8 cellular contexts compared by ENCODE assay signal in genomic region chr16:65658339-65659275, GRCh38.
DNase-seq lines count a peak whose midpoint lies in the region; ATAC-seq and TF ChIP-seq lines count a peak whose summit lies in the region.
"Had no signal": no experiment of that assay in that cellular context is flagged by ENCODE, and none has a peak within 500 bp of the region (broad histone marks: within the 10 kb centered on the region; RNA-seq: fewer than 3 reads in every experiment).

No MANE protein-coding gene starts in this region.

- H3K4me1 Mint-ChIP-seq in natural killer cell, result no peaks in the 10 kb centered on the region

- DNase-seq in H4 (ENCODE audit: low spot score), result peak; percentile 89
- peak; percentile 16 for DNase-seq in RKO (ENCODE audit: low spot score)
- peak; percentile 53 for DNase-seq in fibroblast of gingiva (ENCODE audit: low read depth)
- DNase-seq in renal cortical epithelial cell (ENCODE audit: low read depth), result peak; percentile 60
- no peak for DNase-seq in NCI-H446 (lab: John Stamatoyannopoulos, UW)
- DNase-seq in natural killer cell, result no peak
- no peak for DNase-seq in NCI-H2196 treated with DMSO at 0.1 percent for 48 hours (lab: John Stamatoyannopoulos, UW; ENCODE audit: unreplicated experiment)
- DNase-seq: T-helper 1 cell had no signal

- no peak for ATAC-seq in natural killer cell

- peaks cover 0 to 2% of the 10 kb centered on the region in 2 donors for H3K9me3 Mint-ChIP-seq in natural killer cell

- H3K36me3 Mint-ChIP-seq in natural killer cell, result no peaks in the 10 kb centered on the region

- H3K4me3 Mint-ChIP-seq in natural killer cell, result no peak overlapping the region

- no peak for TF ChIP-seq CTCF in natural killer cell (IDR thresholded peaks at IDR 0.05)

- no peak overlapping the region for H3K27ac Mint-ChIP-seq in natural killer cell

- intact Hi-C loops in natural killer cell (cut with micrococcal nuclease), result no loop called here

- H3K27me3 Mint-ChIP-seq in natural killer cell (ENCODE audit: low read depth in 2 of 2), result peaks cover 0 to 3% of the 10 kb centered on the region in 2 donors

Comparison
In these comparisons a context has a peak if more than half of its experiments do, and no peak if none do; other contexts are left out.
1. DNase-seq: peak in H4 (single experiment), RKO (single experiment), fibroblast of gingiva (single experiment) and renal cortical epithelial cell (single experiment); none in NCI-H446 (0 of 2), natural killer cell (single experiment) and NCI-H2196 treated with DMSO at 0.1 percent for 48 hours (single experiment).